Comparison of ENCODE assay signal across 8 cellular contexts in genomic region chr10:75234683-75235374, GRCh38. TPM values are rescaled to one million over a fixed set of nuclear protein-coding genes. Genes with fewer than 3 reads are reported as not detected.
DNase-seq lines count a peak whose midpoint lies in the region; ATAC-seq and TF ChIP-seq lines count a peak whose summit lies in the region.

No MANE protein-coding gene starts in this region.

- POLR2A ChIA-PET in activated B cell treated with CpG ODN at 0.5 μM for 24 hours (lab: Charles Lee) = interaction anchor here (0.5 to 5.5 kb wide), 6 partner anchors 22 to 1741 kb away, joined by 3 to 60 read pairs (median 6); partner anchors contain the start of genes SAMD8 and VDAC2

- CTCF ChIA-PET in activated naive CD4-positive, alpha-beta T cell treated with anti-CD3 and anti-CD28 coated beads for 36 hours (lab: Charles Lee) = interaction anchor here (0.9 to 4.8 kb wide), 11 partner anchors 9 to 1237 kb away, joined by 3 to 38 read pairs (median 5); partner anchors contain the start of genes VCL and VDAC2
- CTCF ChIA-PET in activated B cell treated with CpG ODN at 0.5 μM for 24 hours (lab: Charles Lee) = interaction anchor here (1.0 to 4.8 kb wide), 7 partner anchors 24 to 993 kb away, joined by 3 to 32 read pairs (median 9); partner anchors contain the start of gene VDAC2

- H3K4me3 ChIP-seq in neural cell (ENCODE audit: low read length) = peak overlapping the region; percentile 82

- peak overlapping the region; percentile 80 for H3K4me3 Mint-ChIP-seq in activated naive CD4-positive, alpha-beta T cell treated with anti-CD3 and anti-CD28 coated beads for 36 hours
- peak overlapping the region; percentile 85 for H3K4me3 Mint-ChIP-seq in activated B cell treated with CpG ODN at 0.5 μM for 24 hours

- no peaks in the 10 kb centered on the region for H3K9me3 Mint-ChIP-seq in activated naive CD4-positive, alpha-beta T cell treated with anti-CD3 and anti-CD28 coated beads for 36 hours
- H3K9me3 Mint-ChIP-seq in activated B cell treated with CpG ODN at 0.5 μM for 24 hours = no peaks in the 10 kb centered on the region

- no peak for TF ChIP-seq CTCF in activated B cell treated with CpG ODN at 0.5 μM for 24 hours (IDR thresholded peaks at IDR 0.05)
- TF ChIP-seq CTCF in neural cell (IDR thresholded peaks at IDR 0.05; ENCODE audit: poor library complexity, severe bottlenecking) = no peak

- peak overlapping the region; percentile 69 for H3K9ac ChIP-seq in neural cell (ENCODE audit: low read length)

- DNase-seq in activated naive CD4-positive, alpha-beta T cell treated with anti-CD3 and anti-CD28 coated beads for 36 hours = no peak
- DNase-seq in activated naive CD4-positive, alpha-beta T cell treated with anti-CD3 and anti-CD28 coated beads, Interleukin-2, amount 50 U/mL, for 16 hours = no peak
- DNase-seq in activated B cell treated with CpG ODN at 0.5 μM for 24 hours = no peak
- no peak for DNase-seq in globus pallidus (ENCODE audit: low spot score)
- no peak for DNase-seq in EL

- no peak for TF ChIP-seq EP300 in neural cell (conservative IDR thresholded peaks at IDR 0.05; ENCODE audit: poor library complexity, severe bottlenecking)

- H3K79me2 ChIP-seq in neural cell (replicated peaks; ENCODE audit: insufficient read depth, low read length) = no peaks in the 10 kb centered on the region

- no peaks in the 10 kb centered on the region for H3K27me3 Mint-ChIP-seq in activated naive CD4-positive, alpha-beta T cell treated with anti-CD3 and anti-CD28 coated beads for 36 hours (ENCODE audit: low read depth)
- no peaks in the 10 kb centered on the region for H3K27me3 Mint-ChIP-seq in activated B cell treated with CpG ODN at 0.5 μM for 24 hours

- no peak overlapping the region for H2AFZ ChIP-seq in neural cell (ENCODE audit: low read depth, low read length)

- H3K4me1 Mint-ChIP-seq in activated naive CD4-positive, alpha-beta T cell treated with anti-CD3 and anti-CD28 coated beads for 36 hours (ENCODE audit: low read depth) = peaks cover 22% of the 10 kb centered on the region
- H3K4me1 Mint-ChIP-seq in activated B cell treated with CpG ODN at 0.5 μM for 24 hours = peaks cover 21% of the 10 kb centered on the region

- peak; percentile 2 for ATAC-seq in HG03108 (IDR thresholded peaks at IDR 0.05; ENCODE audit: unreplicated experiment)
- no peak for ATAC-seq in activated B cell treated with CpG ODN at 0.5 μM for 24 hours (ENCODE audit: low read depth)
- ATAC-seq in esophagus mucosa = peak; percentile 50

- H3K27me3 ChIP-seq in neural cell (ENCODE audit: insufficient read depth, low read depth, low read length) = peaks cover 9% of the 10 kb centered on the region

- H3K4me2 ChIP-seq in neural cell (ENCODE audit: low read length) = peak overlapping the region; percentile 65

- intact Hi-C loops in activated naive CD4-positive, alpha-beta T cell treated with anti-CD3 and anti-CD28 coated beads for 36 hours (cut with micrococcal nuclease) = loop anchor here (1.0 to 10.0 kb wide), 11 partner anchors 25 to 1360 kb away; partner anchors contain the start of genes ADK, CAMK2G, KAT6B and SAMD8
- intact Hi-C loops in activated B cell treated with CpG ODN at 0.5 μM for 24 hours (cut with micrococcal nuclease) = loop anchor here (1.0 to 10.0 kb wide), 11 partner anchors 25 to 1983 kb away; partner anchors contain the start of genes ADK, KAT6B, MRPS16 and MYOZ1

- H3F3A ChIP-seq in neural cell (ENCODE audit: insufficient read depth, low read length, poor library complexity, severe bottlenecking) = no peaks in the 10 kb centered on the region

- no peaks in the 10 kb centered on the region for H3K36me3 ChIP-seq in neural cell (ENCODE audit: insufficient read depth, low read length)

- peak overlapping the region; percentile 46 for H3K27ac Mint-ChIP-seq in activated naive CD4-positive, alpha-beta T cell treated with anti-CD3 and anti-CD28 coated beads for 36 hours
- peak overlapping the region; percentile 80 for H3K27ac Mint-ChIP-seq in activated B cell treated with CpG ODN at 0.5 μM for 24 hours

- no peaks in the 10 kb centered on the region for H3K9me3 ChIP-seq in neural cell (ENCODE audit: low read length)

- H3K27ac ChIP-seq in neural cell (ENCODE audit: low read length) = no peak overlapping the region

- H3K36me3 Mint-ChIP-seq in activated naive CD4-positive, alpha-beta T cell treated with anti-CD3 and anti-CD28 coated beads for 36 hours (ENCODE audit: low read depth) = peaks cover 21% of the 10 kb centered on the region
- H3K36me3 Mint-ChIP-seq in activated B cell treated with CpG ODN at 0.5 μM for 24 hours (ENCODE audit: low read depth) = peaks cover 25% of the 10 kb centered on the region

- TF ChIP-seq RAD21 in neural cell (conservative IDR thresholded peaks at IDR 0.05) = no peak

- no peaks in the 10 kb centered on the region for H4K20me1 ChIP-seq in neural cell (ENCODE audit: insufficient read depth)

- no peaks in the 10 kb centered on the region for H3K9me2 ChIP-seq in neural cell (ENCODE audit: insufficient read depth, low read length)

TF ChIP-seq in neural cell, 6 proteins besides CTCF, POLR2A, EP300 and RAD21:
- no peak for TF ChIP-seq REST (IDR thresholded peaks at IDR 0.05; ENCODE audit: borderline replicate concordance)
TF ChIP-seq in neural cell: peak in this region for 0.

RNA-seq across cellular contexts. Expression of gene COMTD1, which starts 0.9 kb away (rescaled TPM):
- 10 to 100 TPM; 33.2 to 34.8 TPM for total RNA-seq in activated naive CD4-positive, alpha-beta T cell treated with anti-CD3 and anti-CD28 coated beads for 36 hours
- total RNA-seq in activated B cell treated with CpG ODN at 0.5 μM for 24 hours = 13.2 and 15.4 TPM in 2 replicates
- 106 TPM for total RNA-seq in esophagus mucosa
- 51.4 and 62.7 TPM in 2 replicates for polyA plus RNA-seq in neural cell
- polyA minus RNA-seq in neural cell = 10.5 and 14.2 TPM in 2 replicates

RNA-seq across cellular contexts. Expression of gene VDAC2, which starts 24.2 kb away (rescaled TPM):
- 100 to 1,000 TPM; 193 TPM for total RNA-seq in activated naive CD4-positive, alpha-beta T cell treated with anti-CD3 and anti-CD28 coated beads for 36 hours
- total RNA-seq in activated B cell treated with CpG ODN at 0.5 μM for 24 hours (99.0 and 104 TPM in 2 replicates), esophagus mucosa (356 TPM)
- 291 and 298 TPM in 2 replicates for polyA plus RNA-seq in neural cell
- polyA minus RNA-seq in neural cell = 156 TPM in 2 replicates
